ENCODE assay signal across 8 cellular contexts in the genomic region with DNA sequence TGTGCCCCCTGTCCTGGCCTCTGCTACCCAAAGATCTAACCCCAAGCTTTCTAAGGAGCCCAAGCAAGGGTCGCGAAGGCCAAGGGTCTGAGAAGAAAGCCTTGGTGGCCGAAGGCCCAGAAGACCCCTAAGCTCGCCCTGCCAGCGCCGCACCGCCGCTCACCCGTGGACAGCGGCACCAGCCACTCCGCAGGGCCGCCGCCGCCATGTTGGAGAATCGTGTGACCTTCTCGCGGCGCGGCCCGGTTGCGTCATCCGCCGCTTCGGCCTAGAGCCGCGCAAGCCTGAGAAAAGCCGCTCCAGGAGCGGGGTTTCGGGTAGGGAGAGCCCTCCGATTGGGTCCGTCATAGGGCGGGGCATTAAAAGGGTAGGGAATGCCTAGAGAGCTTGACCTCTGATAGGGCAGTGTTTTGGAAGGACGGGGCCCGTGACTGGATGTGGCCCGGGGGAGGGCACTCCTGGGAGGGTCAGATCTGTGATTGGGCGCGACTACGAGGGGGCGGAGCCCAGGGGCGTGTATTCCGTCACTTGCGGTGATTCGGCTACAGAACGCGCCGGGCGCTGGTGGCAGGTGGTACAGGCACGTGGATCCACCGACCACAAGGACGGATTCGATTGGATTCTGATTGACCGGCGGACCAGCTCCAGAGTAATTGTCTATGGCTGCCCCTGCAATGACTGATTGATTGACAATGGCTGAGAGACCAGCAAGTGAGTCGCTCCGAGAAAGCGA. TPM values are rescaled to one million over a fixed set of nuclear protein-coding genes. Genes with fewer than 3 reads are reported as not detected.
DNase-seq lines count a peak whose midpoint lies in the region; ATAC-seq and TF ChIP-seq lines count a peak whose summit lies in the region.

Gene TIMM44, minus strand, starts transcription at position 223 of the 733 bp plus-strand sequence. Its CDS starts 15 bp downstream, at position 208.

- peak; percentile 94 for ATAC-seq in GM19043 (IDR thresholded peaks at IDR 0.05; ENCODE audit: low read depth, unreplicated experiment)
- ATAC-seq in HG03378 (IDR thresholded peaks at IDR 0.05; ENCODE audit: unreplicated experiment) = peak; percentile 91

- peak; percentile 99 for DNase-seq in AG10803 (ENCODE audit: low read depth)
- peak; percentile 99 for DNase-seq in NCI-H460 (ENCODE audit: extremely low read depth, low read depth)
- DNase-seq in activated CD4-positive, CD25-positive, alpha-beta regulatory T cell treated with anti-CD3 and anti-CD28 coated beads, Interleukin-2, amount 50 U/mL, for 72 hours = peak; percentile 98
- peak; percentile 99 to 100 for DNase-seq in cerebellar nuclear complex (lab: John Stamatoyannopoulos, UW)
- peak; percentile 100 for DNase-seq in islet precursor cell
- DNase-seq in stimulated activated CD4-positive, alpha-beta T cell treated with anti-CD3 and anti-CD28 coated beads, Interleukin-12 subunit alpha, Interleukin-12 subunit beta, amount 100 ng/mL, for 48 hours (ENCODE audit: low read depth in 2 of 3, low spot score in 1 of 3) = peak; percentile 98 to 99 (median 98)

- H3K4me3 ChIP-seq in AG10803 (ENCODE audit: low read length) = peak within 1 kb of the TSS; percentile 92

- TF ChIP-seq CTCF in AG10803 (conservative IDR thresholded peaks at IDR 0.05; ENCODE audit: low read length) = no peak

RNA-seq across cellular contexts. Expression of gene TIMM44, which starts in this region (rescaled TPM):
- total RNA-seq in NCI-H460 (2014; rRNA removed; shearing (Covaris generic)) = 127 and 135 TPM in 2 replicates
- polyA plus RNA-seq in NCI-H460 (2014; cell fraction: nucleus; rRNA removed) = 226 and 228 TPM in 2 replicates

Comparison
In these comparisons a context has a peak if more than half of its experiments do, and no peak if none do; other contexts are left out.
1. Peak in every context shown above with its lines: DNase-seq, ATAC-seq and H3K4me3 ChIP-seq.